In genomic region chr4:158050942-158051341, GRCh38 we compare ENCODE assay signal across 21 cellular contexts.
A peak's percentile ranks its signal among the peaks of the same experiment; 100 is the strongest.
DNase-seq lines count a peak whose midpoint lies in the region; ATAC-seq and TF ChIP-seq lines count a peak whose summit lies in the region.
"Had no signal": no experiment of that assay in that cellular context is flagged by ENCODE, and none has a peak within 500 bp of the region (broad histone marks: within the 10 kb centered on the region; RNA-seq: fewer than 3 reads in every experiment).

No MANE protein-coding gene starts in this region.

- TF ChIP-seq CTCF in ascending aorta (IDR thresholded peaks at IDR 0.05) (no peak), Caco-2 (IDR thresholded peaks at IDR 0.05; ENCODE audit: insufficient read depth in 1 of 2, low read depth in 1 of 2, low read length in 1 of 2, severe bottlenecking in 1 of 2, unreplicated experiment in 1 of 2) (no peak)

- H3K9ac ChIP-seq in skeletal muscle satellite cell (ENCODE audit: low read depth, low read length) = peak overlapping the region; percentile 68

- POLR2A ChIA-PET in Caco-2 (lab: Charles Lee) = no interaction called here

- H3K4me3 ChIP-seq in ascending aorta (peak overlapping the region in 1 of 2 donors; percentile 3), skeletal muscle satellite cell (ENCODE audit: low read length) (no peak overlapping the region), Caco-2 (ENCODE audit: low read depth, low read length) (no peak overlapping the region)
- H3K4me3 ChIP-seq: K562, psoas muscle had no signal

- H3K4me3 Mint-ChIP-seq in Caco-2 (ENCODE audit: unreplicated experiment) = no peak overlapping the region
- H3K4me3 Mint-ChIP-seq: activated CD8-positive, alpha-beta memory T cell treated with anti-CD3 and anti-CD28 coated beads, Interleukin-2, amount 10 ng/mL, durations not matched to agents 7 days and 5 days; natural killer cell had no signal

- no peaks in the 10 kb centered on the region for H3K36me3 Mint-ChIP-seq in Caco-2 (ENCODE audit: insufficient read depth, unreplicated experiment)
- H3K36me3 Mint-ChIP-seq: activated CD8-positive, alpha-beta memory T cell treated with anti-CD3 and anti-CD28 coated beads, Interleukin-2, amount 10 ng/mL, durations not matched to agents 7 days and 5 days; natural killer cell had no signal

- CTCF ChIA-PET in Caco-2 (lab: Charles Lee) = no interaction called here

- no TSS peak for BruUV-seq in Caco-2 (replicated peaks; lab: Mats Ljungman, UMichigan)

- no peak overlapping the region for H3K27ac Mint-ChIP-seq in Caco-2 (ENCODE audit: unreplicated experiment)
- H3K27ac Mint-ChIP-seq: activated CD8-positive, alpha-beta memory T cell treated with anti-CD3 and anti-CD28 coated beads, Interleukin-2, amount 10 ng/mL, durations not matched to agents 7 days and 5 days; activated T-helper 2 cell treated with anti-CD3 and anti-CD28 coated beads, Interferon-gamma antibody, Interleukin-2, Interleukin-4, amounts not matched to agents 10 μg/mL and 5 μg/mL and 100 μg/mL, durations not matched to agents 14 hours and 24 hours and 36 hours; natural killer cell had no signal

- H3K36me3 ChIP-seq in ascending aorta (no peaks in the 10 kb centered on the region), skeletal muscle satellite cell (ENCODE audit: insufficient read depth, low read length) (no peaks in the 10 kb centered on the region), Caco-2 (ENCODE audit: control insufficient read depth, insufficient read depth, low read length) (no peaks in the 10 kb centered on the region)

- intact Hi-C loops in ascending aorta (cut with DNase I) = no loop called here
- intact Hi-C loops in left ventricle myocardium superior (cut with micrococcal nuclease) = no loop called here
- intact Hi-C loops in Caco-2 (cut with micrococcal nuclease; ENCODE audit: unreplicated experiment) = no loop called here

- no peaks in the 10 kb centered on the region for H3K27me3 Mint-ChIP-seq in Caco-2 (ENCODE audit: insufficient read depth, unreplicated experiment)
- H3K27me3 Mint-ChIP-seq: activated CD8-positive, alpha-beta memory T cell treated with anti-CD3 and anti-CD28 coated beads, Interleukin-2, amount 10 ng/mL, durations not matched to agents 7 days and 5 days had no signal

- H3K27me3 ChIP-seq in ascending aorta = no peaks in the 10 kb centered on the region
- no peaks in the 10 kb centered on the region for H3K27me3 ChIP-seq in skeletal muscle satellite cell (ENCODE audit: control insufficient read depth, insufficient read depth, low read length)
- no peaks in the 10 kb centered on the region for H3K27me3 ChIP-seq in Caco-2 (replicated peaks; ENCODE audit: control insufficient read depth, insufficient read depth, low read length)

- ATAC-seq in left ventricle myocardium superior (peak; percentile 81), HG03135 (IDR thresholded peaks at IDR 0.05; ENCODE audit: unreplicated experiment) (no peak)
- ATAC-seq: activated CD8-positive, alpha-beta memory T cell treated with anti-CD3 and anti-CD28 coated beads, Interleukin-2, amount 10 ng/mL, durations not matched to agents 7 days and 5 days; K562; natural killer cell had no signal

- H3K4me1 Mint-ChIP-seq in Caco-2 (ENCODE audit: low read depth, unreplicated experiment) = no peaks in the 10 kb centered on the region
- H3K4me1 Mint-ChIP-seq: activated CD8-positive, alpha-beta memory T cell treated with anti-CD3 and anti-CD28 coated beads, Interleukin-2, amount 10 ng/mL, durations not matched to agents 7 days and 5 days; natural killer cell had no signal

- no peaks in the 10 kb centered on the region for H3K9me3 Mint-ChIP-seq in Caco-2 (ENCODE audit: unreplicated experiment)
- H3K9me3 Mint-ChIP-seq: activated T-helper 2 cell treated with anti-CD3 and anti-CD28 coated beads, Interferon-gamma antibody, Interleukin-2, Interleukin-4, amounts not matched to agents 10 μg/mL and 5 μg/mL and 100 μg/mL, durations not matched to agents 14 hours and 24 hours and 36 hours had no signal

- H3K9me3 ChIP-seq in ascending aorta (no peaks in the 10 kb centered on the region), skeletal muscle satellite cell (replicated peaks; ENCODE audit: low read length) (no peaks in the 10 kb centered on the region), Caco-2 (no peaks in the 10 kb centered on the region)
- H3K9me3 ChIP-seq: psoas muscle had no signal

- peaks cover 3 to 8% of the 10 kb centered on the region in 2 donors for H3K4me1 ChIP-seq in ascending aorta
- peaks cover 24% of the 10 kb centered on the region for H3K4me1 ChIP-seq in skeletal muscle satellite cell (ENCODE audit: control insufficient read depth, insufficient read depth, low read length)
- H3K4me1 ChIP-seq in Caco-2 = no peaks in the 10 kb centered on the region
- H3K4me1 ChIP-seq: psoas muscle had no signal

- peak overlapping the region; percentile 69 to 71 for H3K27ac ChIP-seq in ascending aorta
- H3K27ac ChIP-seq: C4-2B, psoas muscle had no signal

- DNase-seq in GM03348 (ENCODE audit: low spot score) = peak; percentile 7
- no peak for DNase-seq in ascending aorta (ENCODE audit: low spot score in 2 of 2)
- DNase-seq in left ventricle myocardium superior = no peak
- DNase-seq in Caco-2 = no peak
- no peak for DNase-seq in activated naive CD4-positive, alpha-beta T cell treated with Interleukin-2 at 50 U/mL for 16 hours
- no peak for DNase-seq in NCI-H1436 (lab: John Stamatoyannopoulos, UW)
- DNase-seq: activated CD4-positive, alpha-beta T cell treated with anti-CD3 and anti-CD28 coated beads for 48 hours; activated CD8-positive, alpha-beta memory T cell treated with anti-CD3 and anti-CD28 coated beads, Interleukin-2, amount 10 ng/mL, durations not matched to agents 7 days and 5 days; caudate nucleus; kidney glomerular epithelial cell; mesendoderm; natural killer cell; NCI-H2227 treated with DMSO at 0.1 percent for 48 hours; OCI-M1; SHP77 had no signal

- H3K4me2 ChIP-seq in skeletal muscle satellite cell (ENCODE audit: low read length) = peak overlapping the region; percentile 42
